15 cellular contexts compared by ENCODE assay signal in the genomic region with DNA sequence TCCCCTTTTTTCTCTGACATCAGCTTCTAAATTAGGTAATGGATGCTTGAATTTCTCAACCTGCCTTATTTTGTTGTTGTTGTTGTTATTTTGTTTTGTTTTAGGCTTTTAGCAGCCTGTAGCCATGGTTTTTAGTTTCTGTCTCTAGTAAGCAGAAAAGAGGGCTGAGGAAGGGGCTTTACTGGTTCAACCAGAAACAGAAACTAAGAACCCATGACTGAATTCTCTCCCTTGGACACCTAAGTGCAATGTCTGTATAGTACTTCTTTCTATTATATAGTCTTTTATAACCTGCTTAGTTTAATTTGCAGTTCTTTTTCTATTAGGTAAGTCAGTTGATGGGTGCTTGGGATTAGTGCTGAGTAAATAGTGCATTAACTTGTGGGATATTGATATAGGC.
DNase-seq lines count a peak whose midpoint lies in the region; ATAC-seq and TF ChIP-seq lines count a peak whose summit lies in the region.
"Had no signal": no experiment of that assay in that cellular context is flagged by ENCODE, and none has a peak within 500 bp of the region (broad histone marks: within the 10 kb centered on the region; RNA-seq: fewer than 3 reads in every experiment).

No MANE protein-coding gene starts in this region.

- no peaks in the 10 kb centered on the region for H3K36me3 ChIP-seq in esophagus squamous epithelium
- H3K36me3 ChIP-seq in CD8-positive, alpha-beta memory T cell (ENCODE audit: insufficient read depth, low read length): no peaks in the 10 kb centered on the region
- H3K36me3 ChIP-seq: ascending aorta, pancreas, SJSA1 had no signal

- CTCF ChIA-PET in CD8-positive, alpha-beta memory T cell (lab: Charles Lee): interaction anchor here (1.2 kb wide), 1 partner anchor 8 kb away, joined by 3 read pairs; no protein-coding TSS in a partner anchor

- intact Hi-C loops in esophagus squamous epithelium (cut with DNase I) (no loop called here), Right ventricle myocardium inferior (cut with DNase I) (no loop called here)

- peaks cover 6% of the 10 kb centered on the region for H3K36me3 Mint-ChIP-seq in T-helper 17 cell (ENCODE audit: low read depth)
- H3K36me3 Mint-ChIP-seq in CD8-positive, alpha-beta memory T cell: peaks cover 0 to 24% (median 16%) of the 10 kb centered on the region in 3 donors

- POLR2A ChIA-PET in CD8-positive, alpha-beta memory T cell (lab: Charles Lee): no interaction called here

- H3K27ac ChIP-seq in esophagus squamous epithelium: no peak overlapping the region
- H3K27ac ChIP-seq in CD8-positive, alpha-beta memory T cell (ENCODE audit: low read depth, low read length): no peak overlapping the region
- H3K27ac ChIP-seq: ascending aorta, heart right ventricle, lower lobe of right lung, pancreas, SJSA1 had no signal

- peaks cover 32% of the 10 kb centered on the region for H3K4me1 Mint-ChIP-seq in T-helper 17 cell
- peaks cover 20 to 60% (median 45%) of the 10 kb centered on the region in 3 donors for H3K4me1 Mint-ChIP-seq in CD8-positive, alpha-beta memory T cell

- peak; percentile 63 for ATAC-seq in GM18505 (IDR thresholded peaks at IDR 0.05; ENCODE audit: unreplicated experiment)
- ATAC-seq in GM19452 (IDR thresholded peaks at IDR 0.05; ENCODE audit: unreplicated experiment): peak; percentile 78
- peak; percentile 76 for ATAC-seq in HG02885 (IDR thresholded peaks at IDR 0.05; ENCODE audit: poor library complexity, unreplicated experiment)
- ATAC-seq in T-helper 17 cell: no peak
- ATAC-seq in Right ventricle myocardium inferior: no peak
- ATAC-seq: heart right ventricle, lower lobe of right lung, pancreas had no signal

- TF ChIP-seq POLR2A in GM18505 (IDR thresholded peaks at IDR 0.05; ENCODE audit: borderline replicate concordance, extremely low read depth, insufficient read depth, insufficient read length) (no peak), esophagus squamous epithelium (IDR thresholded peaks at IDR 0.05) (no peak)

- H3K27ac Mint-ChIP-seq in T-helper 17 cell: peak overlapping the region; percentile 66
- peak overlapping the region in 4 of 8 donors; percentile 8 to 84 (median 40) for H3K27ac Mint-ChIP-seq in CD8-positive, alpha-beta memory T cell

- H3K9me3 Mint-ChIP-seq in CD8-positive, alpha-beta memory T cell: no peaks in the 10 kb centered on the region

- H3K4me3 ChIP-seq in esophagus squamous epithelium: no peak overlapping the region
- no peak overlapping the region for H3K4me3 ChIP-seq in CD8-positive, alpha-beta memory T cell (ENCODE audit: low read length)
- H3K4me3 ChIP-seq: ascending aorta, heart right ventricle, lower lobe of right lung, pancreas, SJSA1 had no signal

- H3K27me3 Mint-ChIP-seq in T-helper 17 cell: no peaks in the 10 kb centered on the region
- no peaks in the 10 kb centered on the region for H3K27me3 Mint-ChIP-seq in CD8-positive, alpha-beta memory T cell

- no peak for TF ChIP-seq CTCF in esophagus squamous epithelium (IDR thresholded peaks at IDR 0.05)

- H3K9me3 ChIP-seq in T-helper 17 cell (ENCODE audit: control insufficient read depth, low read length, poor library complexity, severe bottlenecking) (no peaks in the 10 kb centered on the region), esophagus squamous epithelium (no peaks in the 10 kb centered on the region)
- no peaks in the 10 kb centered on the region for H3K9me3 ChIP-seq in CD8-positive, alpha-beta memory T cell (ENCODE audit: low read length)
- H3K9me3 ChIP-seq: ascending aorta, heart right ventricle, lower lobe of right lung, pancreas, SJSA1 had no signal

- no peak for DNase-seq in T-helper 17 cell
- no peak for DNase-seq in esophagus squamous epithelium (lab: John Stamatoyannopoulos, UW)
- DNase-seq in NCI-H1092 (lab: John Stamatoyannopoulos, UW): no peak
- DNase-seq in CD8-positive, alpha-beta memory T cell: no peak
- DNase-seq in Right ventricle myocardium inferior (ENCODE audit: missing footprints): no peak
- DNase-seq: effector memory CD4-positive, alpha-beta T cell; heart right ventricle; lower lobe of right lung; NCI-H510A treated with DMSO at 0.1 percent for 48 hours; pancreas had no signal

- H3K4me1 ChIP-seq in esophagus squamous epithelium: no peaks in the 10 kb centered on the region
- peaks cover 5% of the 10 kb centered on the region for H3K4me1 ChIP-seq in CD8-positive, alpha-beta memory T cell (ENCODE audit: insufficient read depth, low read length)
- H3K4me1 ChIP-seq: SJSA1 had no signal

- no peaks in the 10 kb centered on the region for H3K27me3 ChIP-seq in esophagus squamous epithelium
- H3K27me3 ChIP-seq in CD8-positive, alpha-beta memory T cell (ENCODE audit: insufficient read depth, low read length, poor library complexity, severe bottlenecking): no peaks in the 10 kb centered on the region
- H3K27me3 ChIP-seq: ascending aorta, heart right ventricle, pancreas, SJSA1 had no signal

- H3K4me3 Mint-ChIP-seq in T-helper 17 cell: no peak overlapping the region
- H3K4me3 Mint-ChIP-seq in CD8-positive, alpha-beta memory T cell: peak overlapping the region in 1 of 7 donors; percentile 60

Comparison
In these comparisons a context has a peak if more than half of its experiments do, and no peak if none do; other contexts are left out.
1. ATAC-seq: peak in GM18505 (single experiment), GM19452 (single experiment) and HG02885 (single experiment); none in T-helper 17 cell (single experiment) and Right ventricle myocardium inferior (single experiment).